Comparison of ENCODE assay signal across 23 cellular contexts in the genomic region with DNA sequence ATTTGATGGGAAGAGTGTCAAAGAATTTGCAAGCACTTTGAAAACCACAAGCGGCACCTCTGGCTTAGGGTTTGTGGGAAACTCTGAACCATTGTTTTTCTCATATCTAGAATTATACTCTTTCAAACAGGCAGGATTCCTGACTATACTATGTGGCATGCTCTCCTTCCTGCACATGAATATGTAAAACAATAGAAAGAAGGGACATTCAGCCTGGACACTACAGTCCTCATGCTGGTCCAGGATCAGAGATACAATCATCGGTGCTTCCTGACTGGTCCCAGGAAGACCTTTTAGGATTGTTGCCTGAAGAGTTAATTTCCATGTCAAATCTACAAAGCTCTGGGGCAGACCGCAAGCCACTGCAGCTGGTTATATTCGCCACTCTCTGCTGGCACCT. TPM values are rescaled to one million over a fixed set of nuclear protein-coding genes. Genes with fewer than 3 reads are reported as not detected.
DNase-seq lines count a peak whose midpoint lies in the region; ATAC-seq and TF ChIP-seq lines count a peak whose summit lies in the region.
"Had no signal": no experiment of that assay in that cellular context is flagged by ENCODE, and none has a peak within 500 bp of the region (broad histone marks: within the 10 kb centered on the region; RNA-seq: fewer than 3 reads in every experiment).

No MANE protein-coding gene starts in this region.

- H3K4me3 Mint-ChIP-seq in type B pancreatic cell = no peak overlapping the region
- H3K4me3 Mint-ChIP-seq: CD4-positive, alpha-beta T cell; GM23338 had no signal

- no peak for TF ChIP-seq CTCF in type B pancreatic cell (conservative IDR thresholded peaks at IDR 0.05)

- DNase-seq in HT1080 (ENCODE audit: low read depth) (peak; percentile 14), dermis microvascular lymphatic vessel endothelial cell (ENCODE audit: low read depth in 2 of 2) (peak; percentile 67 to 92), pulmonary artery endothelial cell (ENCODE audit: low read depth, low spot score) (peak; percentile 52), type B pancreatic cell (ENCODE audit: extremely low spot score, unreplicated experiment) (no peak), NCI-H69 (lab: John Stamatoyannopoulos, UW) (no peak), HPDE6-E6E7 (ENCODE audit: extremely low spot score) (no peak)
- DNase-seq: CD4-positive, alpha-beta T cell; COR-L47; DMS79; HCEC 1CT; KBM-7; NCI-H1105; NCI-H146; NCI-H2029; NCI-H226; NCI-H510A treated with DMSO at 0.1 percent for 48 hours; NCI-H774; NK-92 treated with Interleukin-12 subunit alpha and Interleukin-12 subunit beta, amount 100 ng/mL, for 24 hours had no signal

- ATAC-seq in SK-N-SH treated with all-trans-retinoic acid at 6 μM for 48 hours (peak; percentile 29; the same call in 2 of the 3 replicates), GM21390 (IDR thresholded peaks at IDR 0.05; ENCODE audit: unreplicated experiment) (no peak)
- ATAC-seq: GM12878, GM23338, Panc1 had no signal

- H3K9me3 Mint-ChIP-seq in type B pancreatic cell = peaks cover 4% of the 10 kb centered on the region
- H3K9me3 Mint-ChIP-seq: CD4-positive, alpha-beta T cell had no signal

- H3K27ac Mint-ChIP-seq in type B pancreatic cell = no peak overlapping the region
- H3K27ac Mint-ChIP-seq: CD4-positive, alpha-beta T cell; GM23338 had no signal

- no peaks in the 10 kb centered on the region for H3K36me3 Mint-ChIP-seq in type B pancreatic cell

- H3K27me3 Mint-ChIP-seq in type B pancreatic cell = no peaks in the 10 kb centered on the region

- peaks cover 4% of the 10 kb centered on the region for H3K4me1 Mint-ChIP-seq in type B pancreatic cell (ENCODE audit: unreplicated experiment)

TF ChIP-seq in SK-N-SH treated with all-trans-retinoic acid at 6 μM for 48 hours, 23 proteins besides CTCF, POLR2A, EP300 and RAD21:
- TF ChIP-seq ZNF70 (CRISPR knock-in tag; IDR thresholded peaks at IDR 0.05) = no peak
- no peak for TF ChIP-seq ARNTL (CRISPR knock-in tag; IDR thresholded peaks at IDR 0.05; ENCODE audit: borderline replicate concordance, low read depth)
- TF ChIP-seq POU6F1 (CRISPR knock-in tag; IDR thresholded peaks at IDR 0.05; ENCODE audit: borderline replicate concordance, low read depth) = no peak
- no peak for TF ChIP-seq ZNF565 (CRISPR knock-in tag; conservative IDR thresholded peaks at IDR 0.05; ENCODE audit: low read depth)
- no peak for TF ChIP-seq ISL1 (CRISPR knock-in tag; IDR thresholded peaks at IDR 0.05)
- TF ChIP-seq BACH2 (CRISPR knock-in tag; IDR thresholded peaks at IDR 0.05; ENCODE audit: borderline replicate concordance) = no peak
- TF ChIP-seq OSR1 (CRISPR knock-in tag; IDR thresholded peaks at IDR 0.05) = no peak
- TF ChIP-seq, protein P1, sequence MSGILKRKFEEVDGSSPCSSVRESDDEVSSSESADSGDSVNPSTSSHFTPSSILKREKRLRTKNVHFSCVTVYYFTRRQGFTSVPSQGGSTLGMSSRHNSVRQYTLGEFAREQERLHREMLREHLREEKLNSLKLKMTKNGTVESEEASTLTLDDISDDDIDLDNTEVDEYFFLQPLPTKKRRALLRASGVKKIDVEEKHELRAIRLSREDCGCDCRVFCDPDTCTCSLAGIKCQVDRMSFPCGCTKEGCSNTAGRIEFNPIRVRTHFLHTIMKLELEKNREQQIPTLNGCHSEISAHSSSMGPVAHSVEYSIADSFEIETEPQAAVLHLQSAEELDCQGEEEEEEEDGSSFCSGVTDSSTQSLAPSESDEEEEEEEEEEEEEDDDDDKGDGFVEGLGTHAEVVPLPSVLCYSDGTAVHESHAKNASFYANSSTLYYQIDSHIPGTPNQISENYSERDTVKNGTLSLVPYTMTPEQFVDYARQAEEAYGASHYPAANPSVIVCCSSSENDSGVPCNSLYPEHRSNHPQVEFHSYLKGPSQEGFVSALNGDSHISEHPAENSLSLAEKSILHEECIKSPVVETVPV (CRISPR knock-in tag; IDR thresholded peaks at IDR 0.05) = no peak
- TF ChIP-seq ZFP30 (CRISPR knock-in tag; IDR thresholded peaks at IDR 0.05) = no peak
- TF ChIP-seq PPARA (CRISPR knock-in tag; IDR thresholded peaks at IDR 0.05; ENCODE audit: borderline replicate concordance) = no peak
- TF ChIP-seq SNAI2 (CRISPR knock-in tag; IDR thresholded peaks at IDR 0.05) = no peak
- TF ChIP-seq ESRRG (CRISPR knock-in tag; IDR thresholded peaks at IDR 0.05) = no peak
- TF ChIP-seq CSDC2 (CRISPR knock-in tag; IDR thresholded peaks at IDR 0.05) = no peak
- TF ChIP-seq, protein P2, sequence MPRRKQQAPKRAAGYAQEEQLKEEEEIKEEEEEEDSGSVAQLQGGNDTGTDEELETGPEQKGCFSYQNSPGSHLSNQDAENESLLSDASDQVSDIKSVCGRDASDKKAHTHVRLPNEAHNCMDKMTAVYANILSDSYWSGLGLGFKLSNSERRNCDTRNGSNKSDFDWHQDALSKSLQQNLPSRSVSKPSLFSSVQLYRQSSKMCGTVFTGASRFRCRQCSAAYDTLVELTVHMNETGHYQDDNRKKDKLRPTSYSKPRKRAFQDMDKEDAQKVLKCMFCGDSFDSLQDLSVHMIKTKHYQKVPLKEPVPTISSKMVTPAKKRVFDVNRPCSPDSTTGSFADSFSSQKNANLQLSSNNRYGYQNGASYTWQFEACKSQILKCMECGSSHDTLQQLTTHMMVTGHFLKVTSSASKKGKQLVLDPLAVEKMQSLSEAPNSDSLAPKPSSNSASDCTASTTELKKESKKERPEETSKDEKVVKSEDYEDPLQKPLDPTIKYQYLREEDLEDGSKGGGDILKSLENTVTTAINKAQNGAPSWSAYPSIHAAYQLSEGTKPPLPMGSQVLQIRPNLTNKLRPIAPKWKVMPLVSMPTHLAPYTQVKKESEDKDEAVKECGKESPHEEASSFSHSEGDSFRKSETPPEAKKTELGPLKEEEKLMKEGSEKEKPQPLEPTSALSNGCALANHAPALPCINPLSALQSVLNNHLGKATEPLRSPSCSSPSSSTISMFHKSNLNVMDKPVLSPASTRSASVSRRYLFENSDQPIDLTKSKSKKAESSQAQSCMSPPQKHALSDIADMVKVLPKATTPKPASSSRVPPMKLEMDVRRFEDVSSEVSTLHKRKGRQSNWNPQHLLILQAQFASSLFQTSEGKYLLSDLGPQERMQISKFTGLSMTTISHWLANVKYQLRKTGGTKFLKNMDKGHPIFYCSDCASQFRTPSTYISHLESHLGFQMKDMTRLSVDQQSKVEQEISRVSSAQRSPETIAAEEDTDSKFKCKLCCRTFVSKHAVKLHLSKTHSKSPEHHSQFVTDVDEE (CRISPR knock-in tag; IDR thresholded peaks at IDR 0.05) = no peak
- TF ChIP-seq TOX (CRISPR knock-in tag; IDR thresholded peaks at IDR 0.05; ENCODE audit: borderline replicate concordance) = no peak
- TF ChIP-seq RARB (CRISPR knock-in tag; IDR thresholded peaks at IDR 0.05) = no peak
- TF ChIP-seq ZC3H10 (CRISPR knock-in tag; IDR thresholded peaks at IDR 0.05) = no peak
- TF ChIP-seq ZNF8 (CRISPR knock-in tag; IDR thresholded peaks at IDR 0.05) = no peak
- no peak for TF ChIP-seq GLIS3 (CRISPR knock-in tag; IDR thresholded peaks at IDR 0.05)
- no peak for TF ChIP-seq PATZ1 (CRISPR knock-in tag; IDR thresholded peaks at IDR 0.05; ENCODE audit: borderline replicate concordance)

RNA-seq across cellular contexts. Expression of gene RASGRP3, which starts 55.7 kb away (rescaled TPM):
- total RNA-seq in HT1080 (2014; rRNA removed; shearing (Covaris generic)) = 0.84 and 2.1 TPM in 2 replicates
- polyA plus RNA-seq in HT1080 (2015; cell fraction: cytosol; rRNA removed) = 0.01 TPM in 2 replicates
- polyA plus RNA-seq in HT1080 (2015; cell fraction: nucleus; rRNA removed) = 0.09 and 0.13 TPM in 2 replicates
- total RNA-seq in dermis microvascular lymphatic vessel endothelial cell = 184 and 191 TPM in 2 replicates
- 15.7 and 21.8 TPM in 2 replicates for total RNA-seq in pulmonary artery endothelial cell
- 0.94 and 1.1 TPM in 2 replicates for total RNA-seq in type B pancreatic cell (ENCODE audit: low replicate concordance)

Comparison
In these comparisons a context has a peak if more than half of its experiments do, and no peak if none do; other contexts are left out.
1. DNase-seq: peak in HT1080 (single experiment), dermis microvascular lymphatic vessel endothelial cell (2 of 2) and pulmonary artery endothelial cell (single experiment); none in type B pancreatic cell (single experiment), NCI-H69 (single experiment) and HPDE6-E6E7 (single experiment).